Comparison of ENCODE assay signal across 12 cellular contexts in the genomic region with DNA sequence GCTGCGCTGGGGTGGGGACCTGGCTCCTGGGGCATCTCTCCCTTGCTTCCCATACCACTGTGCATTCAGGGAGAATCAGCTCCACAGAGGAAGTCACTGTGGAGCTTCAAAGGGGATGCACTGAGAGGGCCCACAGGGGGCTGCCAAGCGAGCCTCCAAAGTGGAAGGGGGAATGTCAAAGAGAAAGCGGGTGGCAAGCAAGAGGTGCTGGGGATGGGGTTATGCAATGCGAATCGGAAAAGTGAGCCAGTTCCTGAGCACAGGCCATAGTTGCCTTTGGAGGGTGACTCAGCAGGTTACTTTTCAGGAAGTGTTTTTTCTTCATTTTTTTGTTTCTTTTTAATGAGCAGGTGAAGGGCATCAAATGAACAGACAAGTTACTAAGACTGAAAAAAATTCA. TPM values are rescaled to one million over a fixed set of nuclear protein-coding genes. Genes with fewer than 3 reads are reported as not detected.
DNase-seq lines count a peak whose midpoint lies in the region; ATAC-seq and FAIRE-seq lines count a peak whose summit lies in the region.
"Had no signal": no experiment of that assay in that cellular context is flagged by ENCODE, and none has a peak within 500 bp of the region (broad histone marks: within the 10 kb centered on the region; RNA-seq: fewer than 3 reads in every experiment).

No MANE protein-coding gene starts in this region.

- FAIRE-seq in urothelium cell line (lab: Jason Lieb, UNC) (no peak), frontal cortex (lab: Jason Lieb, UNC) (no peak)
- FAIRE-seq: islet of Langerhans had no signal

- no peak for DNase-seq in activated naive CD8-positive, alpha-beta T cell treated with anti-CD3 and anti-CD28 coated beads, Interleukin-2, amount 50 U/mL, for 24 hours
- DNase-seq in activated naive CD8-positive, alpha-beta T cell treated with anti-CD3 and anti-CD28 coated beads for 36 hours = no peak
- peak; percentile 41 for DNase-seq in SIG-M5 (lab: John Stamatoyannopoulos, UW)
- peak; percentile 49 for DNase-seq in fibroblast of gingiva (ENCODE audit: low read depth)
- DNase-seq in urothelium cell line (ENCODE audit: low spot score) = peak; percentile 27
- DNase-seq in NCI-H187 (lab: John Stamatoyannopoulos, UW) = no peak
- no peak for DNase-seq in frontal cortex (ENCODE audit: low spot score in 2 of 2)
- DNase-seq: activated CD4-positive, CD25-positive, alpha-beta regulatory T cell; CD4-positive, alpha-beta T cell; NCI-H1417 had no signal

- H3K9me3 Mint-ChIP-seq in activated naive CD8-positive, alpha-beta T cell treated with anti-CD3 and anti-CD28 coated beads, Interleukin-2, amount 50 U/mL, for 24 hours = peaks cover 2% of the 10 kb centered on the region
- peaks cover 2% of the 10 kb centered on the region for H3K9me3 Mint-ChIP-seq in activated naive CD8-positive, alpha-beta T cell treated with anti-CD3 and anti-CD28 coated beads for 36 hours
- H3K9me3 Mint-ChIP-seq: CD4-positive, alpha-beta T cell had no signal

- no peak for ATAC-seq in activated naive CD8-positive, alpha-beta T cell treated with anti-CD3 and anti-CD28 coated beads, Interleukin-2, amount 50 U/mL, for 24 hours
- no peak for ATAC-seq in HG02870 (IDR thresholded peaks at IDR 0.05; ENCODE audit: unreplicated experiment)

- H3K27me3 Mint-ChIP-seq in activated naive CD8-positive, alpha-beta T cell treated with anti-CD3 and anti-CD28 coated beads, Interleukin-2, amount 50 U/mL, for 24 hours = peaks cover 2% of the 10 kb centered on the region
- H3K27me3 Mint-ChIP-seq in activated naive CD8-positive, alpha-beta T cell treated with anti-CD3 and anti-CD28 coated beads for 36 hours = peaks cover 17% of the 10 kb centered on the region
- H3K27me3 Mint-ChIP-seq: CD4-positive, alpha-beta T cell had no signal

- H3K36me3 Mint-ChIP-seq in activated naive CD8-positive, alpha-beta T cell treated with anti-CD3 and anti-CD28 coated beads, Interleukin-2, amount 50 U/mL, for 24 hours (ENCODE audit: low read depth) = no peaks in the 10 kb centered on the region
- no peaks in the 10 kb centered on the region for H3K36me3 Mint-ChIP-seq in activated naive CD8-positive, alpha-beta T cell treated with anti-CD3 and anti-CD28 coated beads for 36 hours

- no peak overlapping the region for H3K4me3 Mint-ChIP-seq in activated naive CD8-positive, alpha-beta T cell treated with anti-CD3 and anti-CD28 coated beads, Interleukin-2, amount 50 U/mL, for 24 hours
- H3K4me3 Mint-ChIP-seq in activated naive CD8-positive, alpha-beta T cell treated with anti-CD3 and anti-CD28 coated beads for 36 hours = no peak overlapping the region
- H3K4me3 Mint-ChIP-seq: CD4-positive, alpha-beta T cell had no signal

- peak overlapping the region; percentile 41 for H3K27ac Mint-ChIP-seq in activated naive CD8-positive, alpha-beta T cell treated with anti-CD3 and anti-CD28 coated beads, Interleukin-2, amount 50 U/mL, for 24 hours
- H3K27ac Mint-ChIP-seq in activated naive CD8-positive, alpha-beta T cell treated with anti-CD3 and anti-CD28 coated beads for 36 hours = no peak overlapping the region
- H3K27ac Mint-ChIP-seq: CD4-positive, alpha-beta T cell had no signal

- peaks cover 32% of the 10 kb centered on the region for H3K4me1 Mint-ChIP-seq in activated naive CD8-positive, alpha-beta T cell treated with anti-CD3 and anti-CD28 coated beads, Interleukin-2, amount 50 U/mL, for 24 hours
- peaks cover 19% of the 10 kb centered on the region for H3K4me1 Mint-ChIP-seq in activated naive CD8-positive, alpha-beta T cell treated with anti-CD3 and anti-CD28 coated beads for 36 hours

RNA-seq across cellular contexts. Expression of a gene that starts 17.6 kb away (rescaled TPM):
- 10 to 100 TPM; 82.0 to 83.4 TPM for total RNA-seq in activated naive CD8-positive, alpha-beta T cell treated with anti-CD3 and anti-CD28 coated beads for 36 hours
- total RNA-seq in frontal cortex = 0.82 TPM

Comparison
In these comparisons a context has a peak if more than half of its experiments do, and no peak if none do; other contexts are left out.
1. DNase-seq: peak in SIG-M5 (single experiment), fibroblast of gingiva (single experiment) and urothelium cell line (single experiment); none in activated naive CD8-positive, alpha-beta T cell treated with anti-CD3 and anti-CD28 coated beads, Interleukin-2, amount 50 U/mL, for 24 hours (single experiment), activated naive CD8-positive, alpha-beta T cell treated with anti-CD3 and anti-CD28 coated beads for 36 hours (single experiment), NCI-H187 (0 of 2) and frontal cortex (0 of 2).
2. RNA of a gene that starts 17.6 kb away (total RNA-seq): 82.0 to 83.4 TPM in activated naive CD8-positive, alpha-beta T cell treated with anti-CD3 and anti-CD28 coated beads for 36 hours; 0.82 TPM in frontal cortex (single experiment); every median in the first group is over 10 times any median in the second.